8 cellular contexts compared by ENCODE assay signal in the genomic region with DNA sequence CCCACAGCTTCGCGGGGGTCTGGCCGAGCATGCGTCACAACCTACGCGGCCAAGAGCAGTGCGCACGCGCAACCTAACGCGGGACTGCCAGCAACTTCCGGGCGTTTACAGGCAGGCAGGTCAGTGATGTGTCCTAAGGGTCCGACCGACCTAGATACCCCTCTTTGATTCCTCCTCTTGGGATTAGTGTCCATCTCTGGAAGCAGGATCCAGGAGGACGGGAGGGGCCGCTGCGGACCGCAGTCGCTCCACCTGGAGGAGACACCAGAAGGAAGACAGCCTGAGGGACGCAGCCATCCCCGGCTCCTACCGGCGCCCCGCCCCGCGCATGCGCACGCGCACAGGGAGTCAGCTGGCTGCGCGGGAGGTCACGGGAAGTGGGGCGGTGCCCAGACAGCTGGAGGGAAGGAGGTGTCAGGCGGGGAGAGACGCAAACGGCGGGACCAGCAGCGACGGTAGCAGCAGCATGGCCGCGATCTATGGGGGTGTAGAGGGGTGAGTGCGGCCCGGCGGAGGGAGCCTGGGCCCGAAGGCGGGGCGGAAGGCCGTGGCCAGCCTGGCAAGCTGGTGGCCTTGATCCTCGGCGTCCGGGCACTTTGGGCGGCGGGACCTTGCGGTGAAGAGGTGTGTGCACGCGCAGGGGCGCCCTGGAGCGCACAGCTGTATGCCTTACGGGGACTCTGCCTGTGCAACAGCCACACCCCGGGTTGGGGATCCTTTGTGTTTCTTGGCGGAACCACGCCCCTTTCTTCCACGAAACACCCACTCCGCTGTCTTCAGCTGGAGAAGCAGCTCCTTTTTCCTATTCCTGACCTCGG. TPM values are rescaled to one million over a fixed set of nuclear protein-coding genes. Genes with fewer than 3 reads are reported as not detected.
DNase-seq lines count a peak whose midpoint lies in the region; ATAC-seq and TF ChIP-seq lines count a peak whose summit lies in the region.

A gene (plus strand): TSS at position 431 of the 818 bp plus-strand sequence. CDS start 36 bp downstream, at position 467.

- 0 out of 2 replicates have a peak, but pooled peaks cover 2% of the 10 kb centered on the region for H3K79me2 ChIP-seq in H9 (ENCODE audit: insufficient read depth, low read length)

- H4K91ac ChIP-seq in H9 (ENCODE audit: insufficient read length, low read depth, low read length) = no peak within 1 kb of the TSS

- no peaks in the 10 kb centered on the region for H4K20me1 ChIP-seq in H9 (ENCODE audit: control insufficient read depth, insufficient read depth, insufficient read length)

- H3K27ac ChIP-seq in H9 (ENCODE audit: insufficient read length, low read depth, low read length) = no peak within 1 kb of the TSS

- no peaks in the 10 kb centered on the region for H3K79me1 ChIP-seq in H9 (ENCODE audit: insufficient read depth, low read depth, low read length, poor library complexity, severe bottlenecking)

- peak within 1 kb of the TSS; percentile 94 to 96 for H3K4me3 Mint-ChIP-seq in H9
- H3K4me3 Mint-ChIP-seq in natural killer cell treated with Interleukin-12 subunit alpha and Interleukin-12 subunit beta and Interleukin-15 and Interleukin-18, amount 100 ng/mL, for 72 hours = peak within 1 kb of the TSS; percentile 91

- ATAC-seq in natural killer cell treated with Interleukin-12 subunit alpha and Interleukin-12 subunit beta and Interleukin-15 and Interleukin-18, amount 100 ng/mL, for 72 hours = peak; percentile 93 to 96

- H3K14ac ChIP-seq in H9 (ENCODE audit: insufficient read depth, low read length) = peak within 1 kb of the TSS; percentile 69

- DNase-seq in ELR (ENCODE audit: low read depth) (peak; percentile 95), H9 (peak; percentile 97), M059J (ENCODE audit: low read depth) (peak; percentile 91), fibroblast of peridontal ligament (ENCODE audit: extremely low read depth) (peak; percentile 95)
- peak; percentile 96 for DNase-seq in activated T-helper 9 cell treated with anti-CD3 and anti-CD28 coated beads, Interleukin-2, amount 50 U/mL, for 16 hours (ENCODE audit: low read depth)
- DNase-seq in natural killer cell treated with Interleukin-12 subunit alpha and Interleukin-12 subunit beta and Interleukin-15 and Interleukin-18, amount 100 ng/mL, for 72 hours (ENCODE audit: low spot score) = peak; percentile 98
- DNase-seq in stimulated activated naive CD4-positive, alpha-beta T cell treated with Interleukin-2 at 50 U/mL for 16 hours (lab: John Stamatoyannopoulos, UW) = peak; percentile 97

- H3K23me2 ChIP-seq in H9 (ENCODE audit: insufficient read length, low read depth, low read length, poor library complexity, severe bottlenecking) = peaks cover 18% of the 10 kb centered on the region

- no peak within 1 kb of the TSS for H4K5ac ChIP-seq in H9 (ENCODE audit: insufficient read length, low read depth, low read length)

- H3K4me1 Mint-ChIP-seq in H9 = peaks cover 18 to 26% of the 10 kb centered on the region in 2 experiments
- peaks cover 58 to 61% of the 10 kb centered on the region in 2 donors for H3K4me1 Mint-ChIP-seq in natural killer cell treated with Interleukin-12 subunit alpha and Interleukin-12 subunit beta and Interleukin-15 and Interleukin-18, amount 100 ng/mL, for 72 hours (ENCODE audit: low read depth in 2 of 2)

- H3K4me1 ChIP-seq in H9 (ENCODE audit: insufficient read depth, low read length) = peaks cover 5% of the 10 kb centered on the region; the same call in 1 of the 2 replicates

- no peaks in the 10 kb centered on the region; the same call in none of the 2 replicates for H3K27me3 Mint-ChIP-seq in H9 (ENCODE audit: low read depth)
- H3K27me3 Mint-ChIP-seq in natural killer cell treated with Interleukin-12 subunit alpha and Interleukin-12 subunit beta and Interleukin-15 and Interleukin-18, amount 100 ng/mL, for 72 hours = peaks cover 4% of the 10 kb centered on the region in 2 donors

- H3K27ac Mint-ChIP-seq in H9 = peak within 1 kb of the TSS; percentile 94 to 96 (median 96)
- peak within 1 kb of the TSS; percentile 95 for H3K27ac Mint-ChIP-seq in natural killer cell treated with Interleukin-12 subunit alpha and Interleukin-12 subunit beta and Interleukin-15 and Interleukin-18, amount 100 ng/mL, for 72 hours

- peak within 1 kb of the TSS; percentile 82 for H3K18ac ChIP-seq in H9 (ENCODE audit: insufficient read length, low read depth, low read length)

- no peak within 1 kb of the TSS for H2BK5ac ChIP-seq in H9 (ENCODE audit: insufficient read length, low read length)

- H3K9me3 Mint-ChIP-seq in H9 = no peaks in the 10 kb centered on the region
- H3K9me3 Mint-ChIP-seq in natural killer cell treated with Interleukin-12 subunit alpha and Interleukin-12 subunit beta and Interleukin-15 and Interleukin-18, amount 100 ng/mL, for 72 hours = no peaks in the 10 kb centered on the region

- no peak within 1 kb of the TSS for H2BK120ac ChIP-seq in H9 (ENCODE audit: low read depth, low read length, poor library complexity, severe bottlenecking)

- H2AK5ac ChIP-seq in H9 (ENCODE audit: insufficient read length, low read length) = no peak within 1 kb of the TSS

- H3K9ac ChIP-seq in H9 (ENCODE audit: extremely low read depth, insufficient read length, low read length) = peak within 1 kb of the TSS; percentile 72

- no peak within 1 kb of the TSS for H2AFZ ChIP-seq in H9 (ENCODE audit: low read length)

- no peak within 1 kb of the TSS for H3K23ac ChIP-seq in H9 (ENCODE audit: insufficient read length, low read depth, low read length)

- no peak within 1 kb of the TSS for H2BK12ac ChIP-seq in H9 (ENCODE audit: insufficient read length, low read depth, low read length)

- peak; percentile 99 for TF ChIP-seq POLR2A in Raji (IDR thresholded peaks at IDR 0.05; ENCODE audit: insufficient read depth, low read depth, low read length)

- H3K9me3 ChIP-seq in H9 (ENCODE audit: control insufficient read depth, low read depth, low read length) = no peaks in the 10 kb centered on the region

- H4K8ac ChIP-seq in H9 (replicated peaks; ENCODE audit: insufficient read length, low read depth, low read length) = no peak within 1 kb of the TSS

- H3K27me3 ChIP-seq in H9 (ENCODE audit: insufficient read depth, low read length) = no peaks in the 10 kb centered on the region

- H3K36me3 Mint-ChIP-seq in H9 (ENCODE audit: insufficient read depth in 1 of 3, low read depth in 3 of 3) = peaks cover 2 to 28% (median 11%) of the 10 kb centered on the region in 3 experiments; a peak in 5 of 7 replicates
- peaks cover 7% of the 10 kb centered on the region for H3K36me3 Mint-ChIP-seq in natural killer cell treated with Interleukin-12 subunit alpha and Interleukin-12 subunit beta and Interleukin-15 and Interleukin-18, amount 100 ng/mL, for 72 hours

- no peak within 1 kb of the TSS for H3T11ph ChIP-seq in H9 (ENCODE audit: low read length)

- peak within 1 kb of the TSS; percentile 85 for H3K4me2 ChIP-seq in H9 (ENCODE audit: insufficient read depth, insufficient read length, low read length)

- TF ChIP-seq CTCF in H9 (conservative IDR thresholded peaks at IDR 0.05) = no peak

- WGBS in H9 (ENCODE audit: extremely low coverage, insufficient read length, low lambda C conversion rate) = no CpG with 5 or more reads among the region's 66 CpGs

- no peak within 1 kb of the TSS for H3K4ac ChIP-seq in H9 (ENCODE audit: low read depth, low read length)

- H3K56ac ChIP-seq in H9 (ENCODE audit: insufficient read length, low read depth, low read length) = no peak within 1 kb of the TSS

- H2BK15ac ChIP-seq in H9 (ENCODE audit: low read depth, low read length) = no peak within 1 kb of the TSS

- H2BK20ac ChIP-seq in H9 (ENCODE audit: low read depth, low read length, poor library complexity, severe bottlenecking) = no peak within 1 kb of the TSS

RNA-seq across cellular contexts. Expression of the gene that starts here (rescaled TPM):
- total RNA-seq in H9 (2021) = 74.4 and 75.1 TPM in 2 replicates
- 87.0 and 87.7 TPM in 2 replicates for total RNA-seq in M059J (2014; rRNA removed; shearing (Covaris generic))
- total RNA-seq in natural killer cell treated with Interleukin-12 subunit alpha and Interleukin-12 subunit beta and Interleukin-15 and Interleukin-18, amount 100 ng/mL, for 72 hours = 100 to 1,000 TPM in 1 of 2 donors, 10 to 100 TPM in 1; 92.9 to 104 TPM
